Comparison of ENCODE assay signal across 8 cellular contexts in genomic region chr16:30429418-30429677, GRCh38. TPM values are rescaled to one million over a fixed set of nuclear protein-coding genes. Genes with fewer than 3 reads are reported as not detected.
DNase-seq lines count a peak whose midpoint lies in the region; ATAC-seq and TF ChIP-seq lines count a peak whose summit lies in the region.

No MANE protein-coding gene starts in this region.

- H3K4me2 ChIP-seq in skeletal muscle satellite cell (ENCODE audit: low read length), result peak overlapping the region; percentile 94

- peaks cover 15% of the 10 kb centered on the region for H3K4me1 ChIP-seq in skeletal muscle satellite cell (ENCODE audit: control insufficient read depth, insufficient read depth, low read length)

- H3K4me3 ChIP-seq in foreskin fibroblast (ENCODE audit: low read depth in 1 of 2, low read length in 2 of 2) (peak overlapping the region; percentile 64 to 85), skeletal muscle satellite cell (ENCODE audit: low read length) (peak overlapping the region; percentile 85)

- ATAC-seq in GM21381 (IDR thresholded peaks at IDR 0.05; ENCODE audit: unreplicated experiment) (peak; percentile 6), GM21576 (IDR thresholded peaks at IDR 0.05; ENCODE audit: unreplicated experiment) (no peak)

- no peaks in the 10 kb centered on the region for H3K27me3 ChIP-seq in skeletal muscle satellite cell (ENCODE audit: control insufficient read depth, insufficient read depth, low read length)

- H3K9ac ChIP-seq in skeletal muscle satellite cell (ENCODE audit: low read depth, low read length), result peak overlapping the region; percentile 72

- no peak for TF ChIP-seq CTCF in foreskin fibroblast (IDR thresholded peaks at IDR 0.05; ENCODE audit: low read depth, low read length)

- H3K36me3 ChIP-seq in skeletal muscle satellite cell (ENCODE audit: insufficient read depth, low read length), result peaks cover 4% of the 10 kb centered on the region

- H3K9me3 ChIP-seq in skeletal muscle satellite cell (replicated peaks; ENCODE audit: low read length), result no peaks in the 10 kb centered on the region

- DNase-seq in NCI-H510A (lab: John Stamatoyannopoulos, UW) (peak; percentile 61), foreskin fibroblast (no peak), globus pallidus (ENCODE audit: low spot score) (no peak), Ammon's horn (ENCODE audit: low spot score) (no peak)
- no peak for DNase-seq in activated CD4-positive, alpha-beta T cell treated with anti-CD3 and anti-CD28 coated beads for 1 hour

RNA-seq across cellular contexts. Expression of gene DCTPP1, which starts 0.5 kb away (rescaled TPM):
- 28.1 and 29.1 TPM in 2 replicates for total RNA-seq in skeletal muscle satellite cell (2012; rRNA removed)

RNA-seq across cellular contexts. Expression of gene SEPHS2, which starts 16.3 kb away (rescaled TPM):
- total RNA-seq in skeletal muscle satellite cell (2012; rRNA removed), result 8.9 and 9.4 TPM in 2 replicates

RNA-seq across cellular contexts. Expression of gene ZNF771, which starts 21.9 kb away (rescaled TPM):
- 9.4 and 11.8 TPM in 2 replicates for total RNA-seq in skeletal muscle satellite cell (2012; rRNA removed)

RNA-seq across cellular contexts. Expression of gene ZNF48, which starts 34.1 kb away (rescaled TPM):
- total RNA-seq in skeletal muscle satellite cell (2012; rRNA removed), result 4.6 and 7.0 TPM in 2 replicates

RNA-seq across cellular contexts. Expression of gene ITGAL, which starts 43.2 kb away (rescaled TPM):
- not detected in 2 replicates for total RNA-seq in skeletal muscle satellite cell (2012; rRNA removed)
